ENCODE assay signal across 9 cellular contexts in the genomic region with DNA sequence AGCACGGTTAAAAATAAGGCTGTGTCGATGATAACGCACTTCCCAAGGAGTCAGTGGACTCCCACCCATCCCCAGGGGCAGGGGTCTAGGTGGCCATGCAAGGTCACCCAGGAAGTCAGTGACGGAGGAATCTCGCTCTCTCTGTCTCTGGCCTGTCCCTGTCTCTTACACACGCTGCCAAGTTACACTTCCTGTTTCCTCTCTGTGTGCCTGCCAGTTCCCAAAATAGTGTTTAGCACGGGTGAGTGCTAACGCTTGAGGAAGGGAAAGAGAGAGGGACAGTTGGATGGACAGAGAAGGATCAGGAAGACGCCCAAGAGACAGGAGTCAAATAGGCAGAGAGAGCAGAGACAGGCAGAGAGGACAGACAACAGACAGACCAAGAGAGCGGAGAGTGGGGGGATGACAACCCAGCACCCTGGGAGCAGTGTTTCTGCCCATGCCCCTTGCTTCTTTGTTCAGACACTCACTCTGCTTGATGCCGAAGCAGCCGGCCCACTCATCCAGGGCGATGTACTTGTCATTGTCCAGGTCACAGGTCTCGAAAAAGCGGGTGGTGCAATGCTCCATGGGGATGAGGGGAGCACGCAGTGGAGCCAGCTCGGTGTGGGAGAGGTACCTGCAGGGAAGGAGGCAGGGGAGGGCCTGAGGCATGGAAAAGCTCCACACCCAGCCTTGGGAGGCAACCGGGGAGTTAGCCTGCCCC. TPM values are rescaled to one million over a fixed set of nuclear protein-coding genes. Genes with fewer than 3 reads are reported as not detected.
DNase-seq lines count a peak whose midpoint lies in the region; ATAC-seq and TF ChIP-seq lines count a peak whose summit lies in the region.
"Had no signal": no experiment of that assay in that cellular context is flagged by ENCODE, and none has a peak within 500 bp of the region (broad histone marks: within the 10 kb centered on the region; RNA-seq: fewer than 3 reads in every experiment).

No MANE protein-coding gene starts in this region.

- TF ChIP-seq POLR2A in suprapubic skin (IDR thresholded peaks at IDR 0.05) = no peak

- peaks cover 0 to 69% of the 10 kb centered on the region in 2 donors for H3K4me1 ChIP-seq in right atrium auricular region
- peaks cover 78% of the 10 kb centered on the region for H3K4me1 ChIP-seq in suprapubic skin

- TF ChIP-seq CTCF in VCaP (conservative IDR thresholded peaks at IDR 0.05) = no peak
- no peak for TF ChIP-seq CTCF in right atrium auricular region (IDR thresholded peaks at IDR 0.05)
- no peak for TF ChIP-seq CTCF in suprapubic skin (IDR thresholded peaks at IDR 0.05)

- TF ChIP-seq EP300 in suprapubic skin (IDR thresholded peaks at IDR 0.05) = no peak

- peak; percentile 28 for ATAC-seq in HG03442 (IDR thresholded peaks at IDR 0.05; ENCODE audit: unreplicated experiment)

- peaks cover 59% of the 10 kb centered on the region for H3K36me3 ChIP-seq in right atrium auricular region
- peaks cover 47% of the 10 kb centered on the region for H3K36me3 ChIP-seq in suprapubic skin
- H3K36me3 ChIP-seq in MG63 = peaks cover 79% of the 10 kb centered on the region

- WGBS in suprapubic skin = 30% methylated on average over 18 of the region's 18 CpGs

- H3K4me3 ChIP-seq in right atrium auricular region = no peak overlapping the region
- H3K4me3 ChIP-seq in suprapubic skin = no peak overlapping the region
- H3K4me3 ChIP-seq in MG63 = no peak overlapping the region

- H3K9me3 ChIP-seq in right atrium auricular region (no peaks in the 10 kb centered on the region), suprapubic skin (no peaks in the 10 kb centered on the region), MG63 (no peaks in the 10 kb centered on the region)

- H3K27me3 ChIP-seq in right atrium auricular region (no peaks in the 10 kb centered on the region), suprapubic skin (no peaks in the 10 kb centered on the region), MG63 (no peaks in the 10 kb centered on the region)

- H3K27ac ChIP-seq in VCaP = peak overlapping the region; percentile 90
- H3K27ac ChIP-seq in right atrium auricular region = peak overlapping the region; percentile 80 to 90
- H3K27ac ChIP-seq in suprapubic skin = peak overlapping the region; percentile 72

- DNase-seq in right atrium auricular region (ENCODE audit: low spot score) (no peak), suprapubic skin (ENCODE audit: low spot score in 2 of 2) (no peak), MG63 (no peak), GM19238 (ENCODE audit: insufficient read length, low spot score) (no peak), COLO829 (ENCODE audit: low spot score) (no peak), kidney tubule cell (ENCODE audit: low spot score) (no peak)
- DNase-seq: NCI-H1930 had no signal

RNA-seq across cellular contexts. Expression of a gene that starts 22.9 kb away (rescaled TPM):
- total RNA-seq in right atrium auricular region (100 to 1,000 TPM; 292 to 567 TPM), suprapubic skin (100 to 1,000 TPM; 265 to 337 (median 270) TPM)
- 1,117 and 1,361 TPM in 2 replicates for total RNA-seq in MG63 (2014; rRNA removed; shearing (Covaris generic); ENCODE audit: low replicate concordance)
